In the genomic region with DNA sequence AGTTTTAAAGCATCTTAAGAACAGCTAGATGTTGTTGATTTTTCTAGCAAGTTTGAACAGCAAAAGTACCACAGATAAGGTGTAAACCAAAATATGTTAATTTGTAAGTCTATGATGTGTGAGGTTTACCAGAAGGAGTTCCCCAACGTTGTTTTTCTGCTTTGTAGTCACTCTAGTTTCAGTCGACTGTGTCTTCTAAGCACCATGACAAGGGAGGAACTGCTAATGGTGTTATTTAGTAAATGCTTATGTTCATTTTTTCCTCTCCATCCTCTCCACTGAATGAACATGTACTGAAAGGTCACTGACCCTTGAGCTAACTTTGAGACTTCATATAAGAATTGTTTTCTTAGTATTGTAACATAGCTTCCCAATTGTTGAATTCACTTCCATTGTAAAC, we compare ENCODE assay signal across 17 cellular contexts. TPM values are rescaled to one million over a fixed set of nuclear protein-coding genes. Genes with fewer than 3 reads are reported as not detected.
A peak's percentile ranks its signal among the peaks of the same experiment; 100 is the strongest.
DNase-seq lines count a peak whose midpoint lies in the region; ATAC-seq and TF ChIP-seq lines count a peak whose summit lies in the region.
"Had no signal": no experiment of that assay in that cellular context is flagged by ENCODE, and none has a peak within 500 bp of the region (broad histone marks: within the 10 kb centered on the region; RNA-seq: fewer than 3 reads in every experiment).

No MANE protein-coding gene starts in this region.

- H4K20me1 ChIP-seq in SU-DHL-6 (ENCODE audit: low read depth, low read length): no peaks in the 10 kb centered on the region

- no peak overlapping the region for H3K23ac ChIP-seq in mesendoderm (ENCODE audit: low read length)

- peaks cover 0 to under 1% of the 10 kb centered on the region in 2 donors for H3K27me3 Mint-ChIP-seq in CD8-positive, alpha-beta memory T cell

- no peak overlapping the region for H4K8ac ChIP-seq in mesendoderm (ENCODE audit: low read depth, low read length)

- no peak overlapping the region for H3K27ac Mint-ChIP-seq in CD8-positive, alpha-beta memory T cell

- no peaks in the 10 kb centered on the region for H3K9me3 Mint-ChIP-seq in CD8-positive, alpha-beta memory T cell

- TF ChIP-seq CTCF in SU-DHL-6 (IDR thresholded peaks at IDR 0.05; ENCODE audit: insufficient read depth, low read length, poor library complexity, severe bottlenecking): no peak

- H3K4me1 ChIP-seq in CD8-positive, alpha-beta memory T cell (ENCODE audit: insufficient read depth, low read length): no peaks in the 10 kb centered on the region
- H3K4me1 ChIP-seq in mesendoderm (ENCODE audit: control insufficient read depth, low read depth, low read length): no peaks in the 10 kb centered on the region
- H3K4me1 ChIP-seq: vagina had no signal

- CTCF ChIA-PET in CD8-positive, alpha-beta memory T cell (lab: Charles Lee): interaction anchor here (1.3 to 5.7 kb wide), 2 partner anchors 10 to 12 kb away, joined by 3 to 41 read pairs; partner anchors contain the start of gene MED23

- no peak overlapping the region for H3K4me3 Mint-ChIP-seq in CD8-positive, alpha-beta memory T cell

- no peaks in the 10 kb centered on the region for H3K9me3 ChIP-seq in CD8-positive, alpha-beta memory T cell (ENCODE audit: low read length)
- no peaks in the 10 kb centered on the region for H3K9me3 ChIP-seq in SU-DHL-6 (ENCODE audit: insufficient read depth, low read length)
- H3K9me3 ChIP-seq: vagina had no signal

- DNase-seq in CD8-positive, alpha-beta memory T cell: no peak
- DNase-seq in mesendoderm (no peak), mucosa of gallbladder (ENCODE audit: low spot score) (no peak), D341Med (ENCODE audit: low spot score) (no peak)
- DNase-seq in stimulated activated CD8-positive, alpha-beta memory T cell treated with anti-CD3 and anti-CD28 coated beads, Interleukin-4, amount 100 ng/mL, for 48 hours: no peak
- DNase-seq: activated CD4-positive, alpha-beta T cell treated with anti-CD3 and anti-CD28 coated beads, Interleukin-2, amount 50 U/mL, for 48 hours; foreskin fibroblast; HCEC 1CT; kidney; NCI-H1436; NCI-H526 treated with DMSO at 0.1 percent for 48 hours had no signal

- H3K18ac ChIP-seq in mesendoderm (ENCODE audit: low read length): no peak overlapping the region

- no peaks in the 10 kb centered on the region for H3K27me3 ChIP-seq in CD8-positive, alpha-beta memory T cell (ENCODE audit: insufficient read depth, low read length, poor library complexity, severe bottlenecking)
- H3K27me3 ChIP-seq in SU-DHL-6 (ENCODE audit: low read length) (no peaks in the 10 kb centered on the region), mesendoderm (ENCODE audit: insufficient read depth, low read length, poor library complexity) (no peaks in the 10 kb centered on the region)
- H3K27me3 ChIP-seq: vagina had no signal

- no peak overlapping the region for H3K56ac ChIP-seq in mesendoderm (ENCODE audit: low read length)

- peak; percentile 48 for ATAC-seq in GM18907 (IDR thresholded peaks at IDR 0.05; ENCODE audit: unreplicated experiment)
- ATAC-seq in HG02870 (IDR thresholded peaks at IDR 0.05; ENCODE audit: unreplicated experiment): peak; percentile 83
- ATAC-seq: SK-N-SH treated with all-trans-retinoic acid at 6 μM for 48 hours had no signal

- POLR2A ChIA-PET in CD8-positive, alpha-beta memory T cell (lab: Charles Lee): no interaction called here

- H2BK5ac ChIP-seq in mesendoderm (ENCODE audit: low read length): no peak overlapping the region

- H3K4me1 Mint-ChIP-seq in CD8-positive, alpha-beta memory T cell: no peaks in the 10 kb centered on the region

- peak overlapping the region; percentile 34 for H3K9ac ChIP-seq in SU-DHL-6 (ENCODE audit: low read length)
- no peak overlapping the region for H3K9ac ChIP-seq in mesendoderm (ENCODE audit: low read length)

- no peak overlapping the region for H3K4ac ChIP-seq in mesendoderm (ENCODE audit: low read depth, low read length)

- H3K79me1 ChIP-seq in mesendoderm (ENCODE audit: low read length): no peaks in the 10 kb centered on the region

- H3K79me2 ChIP-seq in SU-DHL-6 (ENCODE audit: insufficient read depth, low read length) (peaks cover 34% of the 10 kb centered on the region), mesendoderm (ENCODE audit: control insufficient read depth, insufficient read depth, low read length) (no peaks in the 10 kb centered on the region)

- no peak overlapping the region for H2AK5ac ChIP-seq in mesendoderm (ENCODE audit: low read length)

- H3K4me3 ChIP-seq in CD8-positive, alpha-beta memory T cell (ENCODE audit: low read length): no peak overlapping the region
- H3K4me3 ChIP-seq in SU-DHL-6 (ENCODE audit: insufficient read depth, low read length, poor library complexity, severe bottlenecking): peak overlapping the region; percentile 47
- no peak overlapping the region for H3K4me3 ChIP-seq in mesendoderm (ENCODE audit: low read length)
- H3K4me3 ChIP-seq: smooth muscle cell, vagina had no signal

- peaks cover 0 to 5% (median 0%) of the 10 kb centered on the region in 3 donors for H3K36me3 Mint-ChIP-seq in CD8-positive, alpha-beta memory T cell

- no peak overlapping the region for H2BK120ac ChIP-seq in mesendoderm (ENCODE audit: low read depth, low read length)

- no peak overlapping the region for H2AFZ ChIP-seq in SU-DHL-6 (ENCODE audit: low read depth, low read length, severe bottlenecking)

- H3F3A ChIP-seq in SU-DHL-6 (ENCODE audit: insufficient read depth): peaks cover 24% of the 10 kb centered on the region

- H3K9me2 ChIP-seq in SU-DHL-6 (replicated peaks; ENCODE audit: insufficient read depth, low read length): no peaks in the 10 kb centered on the region

- H3K27ac ChIP-seq in CD8-positive, alpha-beta memory T cell (ENCODE audit: low read depth, low read length): peak overlapping the region; percentile 48
- H3K27ac ChIP-seq in SU-DHL-6 (ENCODE audit: low read depth, low read length) (peak overlapping the region; percentile 74), mesendoderm (ENCODE audit: low read depth, low read length) (no peak overlapping the region)
- H3K27ac ChIP-seq: vagina had no signal

- no peaks in the 10 kb centered on the region for H3K36me3 ChIP-seq in CD8-positive, alpha-beta memory T cell (ENCODE audit: insufficient read depth, low read length)
- H3K36me3 ChIP-seq in SU-DHL-6 (ENCODE audit: low read length) (peaks cover 8% of the 10 kb centered on the region), mesendoderm (ENCODE audit: control insufficient read depth, insufficient read depth, low read length) (no peaks in the 10 kb centered on the region)
- H3K36me3 ChIP-seq: vagina had no signal

- no peak overlapping the region for H4K5ac ChIP-seq in mesendoderm (ENCODE audit: low read length)

- H3K4me2 ChIP-seq in SU-DHL-6 (ENCODE audit: low read depth, low read length, poor library complexity, severe bottlenecking) (peak overlapping the region; percentile 98), mesendoderm (ENCODE audit: low read length) (no peak overlapping the region)
- H3K4me2 ChIP-seq: smooth muscle cell had no signal

- H2BK15ac ChIP-seq in mesendoderm (replicated peaks; ENCODE audit: low read depth): no peak overlapping the region

- WGBS in mesendoderm (ENCODE audit: extremely low coverage, insufficient coverage, low lambda C conversion rate): no CpG with 5 or more reads among the region's 2 CpGs

RNA-seq across cellular contexts. Expression of gene ENPP3, which starts 3.0 kb away (rescaled TPM):
- 1 to 10 TPM; 1.2 to 1.3 TPM for total RNA-seq in CD8-positive, alpha-beta memory T cell
- polyA plus RNA-seq in CD8-positive, alpha-beta memory T cell: 0.15 TPM
- polyA plus RNA-seq in mesendoderm (2013, experiment 1 of 2): 0.06 TPM
- polyA plus RNA-seq in mesendoderm (2013, experiment 2 of 2): 0.03 TPM
- total RNA-seq in mucosa of gallbladder: 1.6 TPM

RNA-seq across cellular contexts. Expression of gene MED23, which starts 12.1 kb away (rescaled TPM):
- total RNA-seq in CD8-positive, alpha-beta memory T cell: 10 to 100 TPM; 35.1 to 36.4 TPM
- 15.6 TPM for polyA plus RNA-seq in CD8-positive, alpha-beta memory T cell
- polyA plus RNA-seq in mesendoderm (2013, experiment 1 of 2): 6.6 TPM
- 6.9 TPM for polyA plus RNA-seq in mesendoderm (2013, experiment 2 of 2)
- 30.6 TPM for total RNA-seq in mucosa of gallbladder
